ENCODE assay signal across 18 cellular contexts in genomic region chr10:104041891-104042535, GRCh38. TPM values are rescaled to one million over a fixed set of nuclear protein-coding genes. Genes with fewer than 3 reads are reported as not detected.
A peak's percentile ranks its signal among the peaks of the same experiment; 100 is the strongest.
DNase-seq lines count a peak whose midpoint lies in the region; ATAC-seq and TF ChIP-seq lines count a peak whose summit lies in the region.
"Had no signal": no experiment of that assay in that cellular context is flagged by ENCODE, and none has a peak within 500 bp of the region (broad histone marks: within the 10 kb centered on the region; RNA-seq: fewer than 3 reads in every experiment).

No MANE protein-coding gene starts in this region.

- H3K4me3 Mint-ChIP-seq in activated CD4-positive, alpha-beta memory T cell treated with anti-CD3 and anti-CD28 coated beads, Interleukin-2, amount 10 ng/mL, durations not matched to agents 7 days and 5 days = no peak overlapping the region
- H3K4me3 Mint-ChIP-seq in activated CD4-positive, alpha-beta memory T cell treated with anti-CD3 and anti-CD28 coated beads for 36 hours = no peak overlapping the region
- no peak overlapping the region for H3K4me3 Mint-ChIP-seq in osteocyte (ENCODE audit: unreplicated experiment)
- H3K4me3 Mint-ChIP-seq in activated CD4-positive, alpha-beta T cell treated with anti-CD3 and anti-CD28 coated beads for 36 hours = no peak overlapping the region
- H3K4me3 Mint-ChIP-seq: CD14-positive monocyte; CD4-positive, alpha-beta memory T cell; IgD-negative memory B cell had no signal

- TF ChIP-seq CTCF in GM10248 (IDR thresholded peaks at IDR 0.05; ENCODE audit: control extremely low read depth, extremely low read depth, low read depth, missing control alignments) = no peak
- no peak for TF ChIP-seq CTCF in osteocyte (IDR thresholded peaks at IDR 0.05)

- POLR2A ChIA-PET in activated CD4-positive, alpha-beta memory T cell treated with anti-CD3 and anti-CD28 coated beads, Interleukin-2, amount 10 ng/mL, durations not matched to agents 7 days and 5 days (lab: Charles Lee) = interaction anchor here (1.3 kb wide), 1 partner anchor 13 kb away, joined by 3 read pairs; no protein-coding TSS in a partner anchor
- POLR2A ChIA-PET in activated CD4-positive, alpha-beta memory T cell treated with anti-CD3 and anti-CD28 coated beads for 36 hours (lab: Charles Lee) = no interaction called here
- POLR2A ChIA-PET in GM10248 (lab: Yijun Ruan, JAX) = no interaction called here
- POLR2A ChIA-PET in activated CD4-positive, alpha-beta T cell treated with anti-CD3 and anti-CD28 coated beads for 36 hours (lab: Charles Lee) = no interaction called here

- in situ Hi-C loops in G401 (cut with HindIII; ENCODE audit: low sequenced_read_pairs) = no loop called here

- no peak for ATAC-seq in activated CD4-positive, alpha-beta T cell treated with anti-CD3 and anti-CD28 coated beads for 36 hours
- ATAC-seq: A549, HepG2 had no signal

- DNase-seq in activated CD4-positive, alpha-beta memory T cell treated with anti-CD3 and anti-CD28 coated beads, Interleukin-2, amount 10 ng/mL, durations not matched to agents 7 days and 5 days = peak; percentile 14
- DNase-seq in activated CD4-positive, alpha-beta memory T cell treated with anti-CD3 and anti-CD28 coated beads for 36 hours = no peak
- DNase-seq in GM10248 (ENCODE audit: extremely low spot score) (peak; percentile 9), ecto neural progenitor cell (ENCODE audit: low spot score) (peak; percentile 32), osteocyte (ENCODE audit: extremely low spot score, unreplicated experiment) (peak; percentile 81), G401 (ENCODE audit: low spot score) (no peak)
- DNase-seq in activated CD4-positive, alpha-beta T cell treated with anti-CD3 and anti-CD28 coated beads for 36 hours = no peak
- DNase-seq: Calu3; CD4-positive, alpha-beta memory T cell; DMS53; DND-41; EL; GOT3; H7 had no signal

- H3K9me3 Mint-ChIP-seq in activated CD4-positive, alpha-beta memory T cell treated with anti-CD3 and anti-CD28 coated beads, Interleukin-2, amount 10 ng/mL, durations not matched to agents 7 days and 5 days = no peaks in the 10 kb centered on the region
- H3K9me3 Mint-ChIP-seq in activated CD4-positive, alpha-beta memory T cell treated with anti-CD3 and anti-CD28 coated beads for 36 hours = no peaks in the 10 kb centered on the region
- no peaks in the 10 kb centered on the region for H3K9me3 Mint-ChIP-seq in osteocyte (ENCODE audit: unreplicated experiment)
- H3K9me3 Mint-ChIP-seq in activated CD4-positive, alpha-beta T cell treated with anti-CD3 and anti-CD28 coated beads for 36 hours (ENCODE audit: low read depth) = no peaks in the 10 kb centered on the region
- H3K9me3 Mint-ChIP-seq: CD14-positive monocyte had no signal

- intact Hi-C loops in activated CD4-positive, alpha-beta memory T cell treated with anti-CD3 and anti-CD28 coated beads for 36 hours (cut with micrococcal nuclease) = loop anchor here (10.0 kb wide), 1 partner anchor 163 kb away; no protein-coding TSS in a partner anchor
- intact Hi-C loops in activated CD4-positive, alpha-beta T cell treated with anti-CD3 and anti-CD28 coated beads for 36 hours (cut with DNase I, micrococcal nuclease) = loop anchor here in 1 of 2 experiments (10.0 kb wide), 1 partner anchor 163 kb away; no protein-coding TSS in a partner anchor

- H3K4me1 Mint-ChIP-seq in activated CD4-positive, alpha-beta memory T cell treated with anti-CD3 and anti-CD28 coated beads, Interleukin-2, amount 10 ng/mL, durations not matched to agents 7 days and 5 days = no peaks in the 10 kb centered on the region
- no peaks in the 10 kb centered on the region for H3K4me1 Mint-ChIP-seq in activated CD4-positive, alpha-beta memory T cell treated with anti-CD3 and anti-CD28 coated beads for 36 hours (ENCODE audit: low read depth)
- no peaks in the 10 kb centered on the region for H3K4me1 Mint-ChIP-seq in osteocyte (ENCODE audit: unreplicated experiment)
- H3K4me1 Mint-ChIP-seq in activated CD4-positive, alpha-beta T cell treated with anti-CD3 and anti-CD28 coated beads for 36 hours = no peaks in the 10 kb centered on the region
- H3K4me1 Mint-ChIP-seq: CD14-positive monocyte; CD4-positive, alpha-beta memory T cell; IgD-negative memory B cell had no signal

- H3K27ac Mint-ChIP-seq in activated CD4-positive, alpha-beta memory T cell treated with anti-CD3 and anti-CD28 coated beads, Interleukin-2, amount 10 ng/mL, durations not matched to agents 7 days and 5 days = no peak overlapping the region
- no peak overlapping the region for H3K27ac Mint-ChIP-seq in activated CD4-positive, alpha-beta memory T cell treated with anti-CD3 and anti-CD28 coated beads for 36 hours
- H3K27ac Mint-ChIP-seq in osteocyte (ENCODE audit: unreplicated experiment) = no peak overlapping the region
- no peak overlapping the region for H3K27ac Mint-ChIP-seq in activated CD4-positive, alpha-beta T cell treated with anti-CD3 and anti-CD28 coated beads for 36 hours
- H3K27ac Mint-ChIP-seq: CD4-positive, alpha-beta memory T cell; IgD-negative memory B cell had no signal

- no peaks in the 10 kb centered on the region for H3K27me3 Mint-ChIP-seq in activated CD4-positive, alpha-beta memory T cell treated with anti-CD3 and anti-CD28 coated beads, Interleukin-2, amount 10 ng/mL, durations not matched to agents 7 days and 5 days
- no peaks in the 10 kb centered on the region for H3K27me3 Mint-ChIP-seq in activated CD4-positive, alpha-beta memory T cell treated with anti-CD3 and anti-CD28 coated beads for 36 hours
- peaks cover 4% of the 10 kb centered on the region for H3K27me3 Mint-ChIP-seq in osteocyte (ENCODE audit: unreplicated experiment)
- H3K27me3 Mint-ChIP-seq in activated CD4-positive, alpha-beta T cell treated with anti-CD3 and anti-CD28 coated beads for 36 hours = no peaks in the 10 kb centered on the region
- H3K27me3 Mint-ChIP-seq: CD4-positive, alpha-beta memory T cell had no signal

- H3K36me3 Mint-ChIP-seq in activated CD4-positive, alpha-beta memory T cell treated with anti-CD3 and anti-CD28 coated beads, Interleukin-2, amount 10 ng/mL, durations not matched to agents 7 days and 5 days (ENCODE audit: low read depth) = no peaks in the 10 kb centered on the region
- no peaks in the 10 kb centered on the region for H3K36me3 Mint-ChIP-seq in activated CD4-positive, alpha-beta memory T cell treated with anti-CD3 and anti-CD28 coated beads for 36 hours
- H3K36me3 Mint-ChIP-seq in osteocyte (ENCODE audit: unreplicated experiment) = no peaks in the 10 kb centered on the region
- H3K36me3 Mint-ChIP-seq in activated CD4-positive, alpha-beta T cell treated with anti-CD3 and anti-CD28 coated beads for 36 hours (ENCODE audit: low read depth) = no peaks in the 10 kb centered on the region
- H3K36me3 Mint-ChIP-seq: CD14-positive monocyte; CD4-positive, alpha-beta memory T cell had no signal

- CTCF ChIA-PET in activated CD4-positive, alpha-beta memory T cell treated with anti-CD3 and anti-CD28 coated beads, Interleukin-2, amount 10 ng/mL, durations not matched to agents 7 days and 5 days (lab: Charles Lee) = no interaction called here
- CTCF ChIA-PET in activated CD4-positive, alpha-beta memory T cell treated with anti-CD3 and anti-CD28 coated beads for 36 hours (lab: Charles Lee) = interaction anchor here (1.0 kb wide), 1 partner anchor 147 kb away, joined by 3 read pairs; no protein-coding TSS in a partner anchor
- CTCF ChIA-PET in GM10248 (lab: Yijun Ruan, JAX) = interaction anchor here (1.3 to 1.4 kb wide), 2 partner anchors 12 to 80 kb away, joined by 3 to 5 read pairs; partner anchors contain the start of gene SFR1
- CTCF ChIA-PET in activated CD4-positive, alpha-beta T cell treated with anti-CD3 and anti-CD28 coated beads for 36 hours (lab: Charles Lee) = interaction anchor here (0.5 to 1.0 kb wide), 2 partner anchors 79 to 158 kb away, joined by 3 read pairs; no protein-coding TSS in a partner anchor

RNA-seq across cellular contexts. Expression of gene COL17A1, which starts 43.7 kb away (rescaled TPM):
- not detected for total RNA-seq in activated CD4-positive, alpha-beta memory T cell treated with anti-CD3 and anti-CD28 coated beads, Interleukin-2, amount 10 ng/mL, durations not matched to agents 7 days and 5 days
- total RNA-seq in activated CD4-positive, alpha-beta memory T cell treated with anti-CD3 and anti-CD28 coated beads for 36 hours = not detected
- not detected in 2 replicates for total RNA-seq in osteocyte
- 0.03 and 0.06 TPM in 2 replicates for total RNA-seq in G401 (2014; rRNA removed; shearing (Covaris generic))
- not detected for total RNA-seq in activated CD4-positive, alpha-beta T cell treated with anti-CD3 and anti-CD28 coated beads for 36 hours
- total RNA-seq: CD4-positive, alpha-beta memory T cell; HepG2 had no signal

Comparison
In these comparisons a context has a peak if more than half of its experiments do, and no peak if none do; other contexts are left out.
1. DNase-seq: peak in activated CD4-positive, alpha-beta memory T cell treated with anti-CD3 and anti-CD28 coated beads, Interleukin-2, amount 10 ng/mL, durations not matched to agents 7 days and 5 days (single experiment), GM10248 (single experiment), ecto neural progenitor cell (single experiment) and osteocyte (single experiment); none in activated CD4-positive, alpha-beta memory T cell treated with anti-CD3 and anti-CD28 coated beads for 36 hours (single experiment), G401 (single experiment) and activated CD4-positive, alpha-beta T cell treated with anti-CD3 and anti-CD28 coated beads for 36 hours (single experiment).